1 cellular context compared by ENCODE assay signal in the genomic region with DNA sequence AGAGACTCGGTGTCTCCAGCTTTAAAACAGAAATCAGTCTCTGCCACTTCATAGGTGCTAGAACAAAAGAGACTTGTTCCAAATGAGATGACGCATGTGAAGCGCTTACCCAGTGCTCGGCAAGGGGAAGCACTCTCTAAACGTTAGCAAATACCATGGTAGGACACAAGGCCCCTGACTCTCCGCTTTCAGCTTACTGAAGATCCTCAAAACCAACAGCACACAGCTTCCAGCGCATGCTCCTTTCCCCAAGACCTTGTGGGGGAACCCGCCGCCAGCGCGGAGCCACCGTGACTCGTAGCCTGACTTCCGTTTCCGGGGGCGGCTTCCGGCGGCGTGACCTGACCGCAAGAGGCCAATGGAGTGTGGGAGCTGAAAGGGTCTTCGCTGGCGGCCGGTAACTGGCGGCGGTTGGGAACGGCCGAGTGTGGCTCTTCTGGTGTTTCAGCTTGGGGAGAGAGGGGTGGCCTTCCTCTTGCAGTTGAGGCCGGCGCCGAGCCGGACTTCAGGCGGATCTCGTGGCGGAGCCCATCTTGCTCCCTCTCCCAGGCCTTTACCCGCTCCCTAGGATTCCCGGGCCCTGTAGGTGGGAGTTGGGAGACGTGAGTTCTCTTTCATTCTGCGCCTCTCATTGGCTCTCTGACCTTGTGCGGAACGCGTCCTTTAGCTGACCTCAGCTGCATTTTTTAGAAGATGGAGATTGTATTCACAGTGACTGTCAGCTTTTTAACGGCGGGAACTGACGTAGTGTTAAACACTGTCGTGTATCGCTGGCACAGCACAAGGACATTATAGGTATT.
TF ChIP-seq lines count a peak whose summit lies in the region.

A gene with protein sequence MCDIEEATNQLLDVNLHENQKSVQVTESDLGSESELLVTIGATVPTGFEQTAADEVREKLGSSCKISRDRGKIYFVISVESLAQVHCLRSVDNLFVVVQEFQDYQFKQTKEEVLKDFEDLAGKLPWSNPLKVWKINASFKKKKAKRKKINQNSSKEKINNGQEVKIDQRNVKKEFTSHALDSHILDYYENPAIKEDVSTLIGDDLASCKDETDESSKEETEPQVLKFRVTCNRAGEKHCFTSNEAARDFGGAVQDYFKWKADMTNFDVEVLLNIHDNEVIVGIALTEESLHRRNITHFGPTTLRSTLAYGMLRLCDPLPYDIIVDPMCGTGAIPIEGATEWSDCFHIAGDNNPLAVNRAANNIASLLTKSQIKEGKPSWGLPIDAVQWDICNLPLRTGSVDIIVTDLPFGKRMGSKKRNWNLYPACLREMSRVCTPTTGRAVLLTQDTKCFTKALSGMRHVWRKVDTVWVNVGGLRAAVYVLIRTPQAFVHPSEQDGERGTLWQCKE (plus strand): TSS at position 324 of the 800 bp plus-strand sequence. CDS start 2,015 bp downstream, outside the sequence.

TF ChIP-seq in HepG2, 621 proteins besides CTCF, POLR2A, EP300 and RAD21 (continued from another document and continues in another):
- peak; percentile 78 for TF ChIP-seq SP2 (CRISPR knock-in tag; IDR thresholded peaks at IDR 0.05)
- peak; percentile 81; the same call in 1 of the 2 replicates for TF ChIP-seq ZZZ3 (CRISPR knock-in tag; IDR thresholded peaks at IDR 0.05; ENCODE audit: borderline replicate concordance)
- TF ChIP-seq PITX1 (CRISPR knock-in tag; IDR thresholded peaks at IDR 0.05), result no peak; the same call in 1 of the 2 replicates
- TF ChIP-seq, protein P1, sequence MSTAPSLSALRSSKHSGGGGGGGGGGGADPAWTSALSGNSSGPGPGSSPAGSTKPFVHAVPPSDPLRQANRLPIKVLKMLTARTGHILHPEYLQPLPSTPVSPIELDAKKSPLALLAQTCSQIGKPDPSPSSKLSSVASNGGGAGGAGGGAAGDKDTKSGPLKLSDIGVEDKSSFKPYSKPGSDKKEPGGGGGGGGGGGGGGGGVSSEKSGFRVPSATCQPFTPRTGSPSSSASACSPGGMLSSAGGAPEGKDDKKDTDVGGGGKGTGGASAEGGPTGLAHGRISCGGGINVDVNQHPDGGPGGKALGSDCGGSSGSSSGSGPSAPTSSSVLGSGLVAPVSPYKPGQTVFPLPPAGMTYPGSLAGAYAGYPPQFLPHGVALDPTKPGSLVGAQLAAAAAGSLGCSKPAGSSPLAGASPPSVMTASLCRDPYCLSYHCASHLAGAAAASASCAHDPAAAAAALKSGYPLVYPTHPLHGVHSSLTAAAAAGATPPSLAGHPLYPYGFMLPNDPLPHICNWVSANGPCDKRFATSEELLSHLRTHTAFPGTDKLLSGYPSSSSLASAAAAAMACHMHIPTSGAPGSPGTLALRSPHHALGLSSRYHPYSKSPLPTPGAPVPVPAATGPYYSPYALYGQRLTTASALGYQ (CRISPR knock-in tag; IDR thresholded peaks at IDR 0.05), result no peak
- no peak for TF ChIP-seq SOX6 (IDR thresholded peaks at IDR 0.05)
- TF ChIP-seq SOX6 (CRISPR knock-in tag; IDR thresholded peaks at IDR 0.05), result peak; percentile 39; the same call in 1 of the 2 replicates
- TF ChIP-seq, protein P2, sequence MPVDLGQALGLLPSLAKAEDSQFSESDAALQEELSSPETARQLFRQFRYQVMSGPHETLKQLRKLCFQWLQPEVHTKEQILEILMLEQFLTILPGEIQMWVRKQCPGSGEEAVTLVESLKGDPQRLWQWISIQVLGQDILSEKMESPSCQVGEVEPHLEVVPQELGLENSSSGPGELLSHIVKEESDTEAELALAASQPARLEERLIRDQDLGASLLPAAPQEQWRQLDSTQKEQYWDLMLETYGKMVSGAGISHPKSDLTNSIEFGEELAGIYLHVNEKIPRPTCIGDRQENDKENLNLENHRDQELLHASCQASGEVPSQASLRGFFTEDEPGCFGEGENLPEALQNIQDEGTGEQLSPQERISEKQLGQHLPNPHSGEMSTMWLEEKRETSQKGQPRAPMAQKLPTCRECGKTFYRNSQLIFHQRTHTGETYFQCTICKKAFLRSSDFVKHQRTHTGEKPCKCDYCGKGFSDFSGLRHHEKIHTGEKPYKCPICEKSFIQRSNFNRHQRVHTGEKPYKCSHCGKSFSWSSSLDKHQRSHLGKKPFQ (CRISPR knock-in tag; IDR thresholded peaks at IDR 0.05; ENCODE audit: insufficient replicate concordance), result peak; percentile 33
- TF ChIP-seq FOXM1 (CRISPR knock-in tag; IDR thresholded peaks at IDR 0.05), result no peak
- no peak; the same call in 1 of the 2 replicates for TF ChIP-seq ARNTL (CRISPR knock-in tag; IDR thresholded peaks at IDR 0.05)
- TF ChIP-seq, protein P3, sequence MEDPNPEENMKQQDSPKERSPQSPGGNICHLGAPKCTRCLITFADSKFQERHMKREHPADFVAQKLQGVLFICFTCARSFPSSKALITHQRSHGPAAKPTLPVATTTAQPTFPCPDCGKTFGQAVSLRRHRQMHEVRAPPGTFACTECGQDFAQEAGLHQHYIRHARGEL (CRISPR knock-in tag; IDR thresholded peaks at IDR 0.05), result no peak
- TF ChIP-seq, protein P4, sequence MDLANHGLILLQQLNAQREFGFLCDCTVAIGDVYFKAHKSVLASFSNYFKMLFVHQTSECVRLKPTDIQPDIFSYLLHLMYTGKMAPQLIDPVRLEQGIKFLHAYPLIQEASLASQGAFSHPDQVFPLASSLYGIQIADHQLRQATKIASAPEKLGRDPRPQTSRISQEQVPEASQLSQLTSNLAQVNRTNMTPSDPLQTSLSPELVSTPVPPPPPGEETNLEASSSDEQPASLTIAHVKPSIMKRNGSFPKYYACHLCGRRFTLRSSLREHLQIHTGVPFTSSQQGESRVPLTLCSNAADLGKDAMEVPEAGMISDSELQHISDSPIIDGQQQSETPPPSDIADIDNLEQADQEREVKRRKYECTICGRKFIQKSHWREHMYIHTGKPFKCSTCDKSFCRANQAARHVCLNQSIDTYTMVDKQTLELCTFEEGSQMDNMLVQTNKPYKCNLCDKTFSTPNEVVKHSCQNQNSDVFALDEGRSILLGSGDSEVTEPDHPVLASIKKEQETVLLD (CRISPR knock-in tag; IDR thresholded peaks at IDR 0.05; ENCODE audit: low read depth), result peak; percentile 84
- 0 out of 2 replicates have a peak, but pooled peaks have one; percentile 53 for TF ChIP-seq KDM3A (CRISPR knock-in tag; IDR thresholded peaks at IDR 0.05; ENCODE audit: low read depth)
- TF ChIP-seq, protein P5, sequence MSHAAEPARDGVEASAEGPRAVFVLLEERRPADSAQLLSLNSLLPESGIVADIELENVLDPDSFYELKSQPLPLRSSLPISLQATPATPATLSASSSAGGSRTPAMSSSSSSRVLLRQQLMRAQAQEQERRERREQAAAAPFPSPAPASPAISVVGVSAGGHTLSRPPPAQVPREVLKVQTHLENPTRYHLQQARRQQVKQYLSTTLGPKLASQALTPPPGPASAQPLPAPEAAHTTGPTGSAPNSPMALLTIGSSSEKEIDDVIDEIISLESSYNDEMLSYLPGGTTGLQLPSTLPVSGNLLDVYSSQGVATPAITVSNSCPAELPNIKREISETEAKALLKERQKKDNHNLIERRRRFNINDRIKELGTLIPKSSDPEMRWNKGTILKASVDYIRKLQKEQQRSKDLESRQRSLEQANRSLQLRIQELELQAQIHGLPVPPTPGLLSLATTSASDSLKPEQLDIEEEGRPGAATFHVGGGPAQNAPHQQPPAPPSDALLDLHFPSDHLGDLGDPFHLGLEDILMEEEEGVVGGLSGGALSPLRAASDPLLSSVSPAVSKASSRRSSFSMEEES (CRISPR knock-in tag; IDR thresholded peaks at IDR 0.05), result peak; percentile 90
- no peak for TF ChIP-seq TRIM24 (CRISPR knock-in tag; IDR thresholded peaks at IDR 0.05)
- TF ChIP-seq ARID2 (CRISPR knock-in tag; IDR thresholded peaks at IDR 0.05; ENCODE audit: borderline replicate concordance), result peak; percentile 35; the same call in 1 of the 2 replicates
- TF ChIP-seq, protein P6, sequence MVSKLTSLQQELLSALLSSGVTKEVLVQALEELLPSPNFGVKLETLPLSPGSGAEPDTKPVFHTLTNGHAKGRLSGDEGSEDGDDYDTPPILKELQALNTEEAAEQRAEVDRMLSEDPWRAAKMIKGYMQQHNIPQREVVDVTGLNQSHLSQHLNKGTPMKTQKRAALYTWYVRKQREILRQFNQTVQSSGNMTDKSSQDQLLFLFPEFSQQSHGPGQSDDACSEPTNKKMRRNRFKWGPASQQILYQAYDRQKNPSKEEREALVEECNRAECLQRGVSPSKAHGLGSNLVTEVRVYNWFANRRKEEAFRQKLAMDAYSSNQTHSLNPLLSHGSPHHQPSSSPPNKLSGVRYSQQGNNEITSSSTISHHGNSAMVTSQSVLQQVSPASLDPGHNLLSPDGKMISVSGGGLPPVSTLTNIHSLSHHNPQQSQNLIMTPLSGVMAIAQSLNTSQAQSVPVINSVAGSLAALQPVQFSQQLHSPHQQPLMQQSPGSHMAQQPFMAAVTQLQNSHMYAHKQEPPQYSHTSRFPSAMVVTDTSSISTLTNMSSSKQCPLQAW (CRISPR knock-in tag; IDR thresholded peaks at IDR 0.05), result peak; percentile 81
- no peak for TF ChIP-seq ISL2 (CRISPR knock-in tag; IDR thresholded peaks at IDR 0.05)
- peak; percentile 90 for TF ChIP-seq ZNF225 (CRISPR knock-in tag; IDR thresholded peaks at IDR 0.05)
- peak; percentile 73; the same call in 1 of the 2 replicates for TF ChIP-seq ZNF747 (CRISPR knock-in tag; IDR thresholded peaks at IDR 0.05; ENCODE audit: borderline replicate concordance)
- no peak for TF ChIP-seq HOXD1 (CRISPR knock-in tag; IDR thresholded peaks at IDR 0.05)
- peak; percentile 92 for TF ChIP-seq ELF3 (CRISPR knock-in tag; IDR thresholded peaks at IDR 0.05)
- no peak for TF ChIP-seq RELA (CRISPR knock-in tag; IDR thresholded peaks at IDR 0.05)
- TF ChIP-seq, protein P7, sequence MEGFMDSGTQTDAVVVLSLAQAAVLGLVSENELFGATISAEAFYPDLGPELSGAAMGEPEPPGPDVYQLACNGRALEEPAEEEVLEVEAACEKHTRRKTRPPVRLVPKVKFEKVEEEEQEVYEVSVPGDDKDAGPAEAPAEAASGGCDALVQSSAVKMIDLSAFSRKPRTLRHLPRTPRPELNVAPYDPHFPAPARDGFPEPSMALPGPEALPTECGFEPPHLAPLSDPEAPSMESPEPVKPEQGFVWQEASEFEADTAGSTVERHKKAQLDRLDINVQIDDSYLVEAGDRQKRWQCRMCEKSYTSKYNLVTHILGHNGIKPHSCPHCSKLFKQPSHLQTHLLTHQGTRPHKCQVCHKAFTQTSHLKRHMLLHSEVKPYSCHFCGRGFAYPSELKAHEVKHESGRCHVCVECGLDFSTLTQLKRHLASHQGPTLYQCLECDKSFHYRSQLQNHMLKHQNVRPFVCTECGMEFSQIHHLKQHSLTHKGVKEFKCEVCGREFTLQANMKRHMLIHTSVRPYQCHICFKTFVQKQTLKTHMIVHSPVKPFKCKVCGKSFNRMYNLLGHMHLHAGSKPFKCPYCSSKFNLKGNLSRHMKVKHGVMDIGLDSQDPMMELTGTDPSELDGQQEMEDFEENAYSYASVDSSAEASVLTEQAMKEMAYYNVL (CRISPR knock-in tag; IDR thresholded peaks at IDR 0.05; ENCODE audit: borderline replicate concordance), result peak; percentile 30; the same call in 1 of the 2 replicates
- 0 out of 2 replicates have a peak, but pooled peaks have one; percentile 11 for TF ChIP-seq SOX13 (IDR thresholded peaks at IDR 0.05)
- peak in 1 of 2 experiments; percentile 40; a peak in 1 of 4 replicates for TF ChIP-seq SOX13 (CRISPR knock-in tag; conservative IDR thresholded peaks at IDR 0.05 in 1 of 2, IDR thresholded peaks at IDR 0.05 in 1 of 2)
- no peak for TF ChIP-seq SAFB2 (CRISPR knock-in tag; IDR thresholded peaks at IDR 0.05; ENCODE audit: borderline replicate concordance, low read depth)
- TF ChIP-seq THAP11 (CRISPR knock-in tag; IDR thresholded peaks at IDR 0.05), result peak; percentile 92
- TF ChIP-seq KAT8 (CRISPR knock-in tag; IDR thresholded peaks at IDR 0.05), result peak; percentile 96
- no peak for TF ChIP-seq FOXJ3 (CRISPR knock-in tag; IDR thresholded peaks at IDR 0.05; ENCODE audit: borderline replicate concordance)
- TF ChIP-seq ZNF543 (CRISPR knock-in tag; IDR thresholded peaks at IDR 0.05), result no peak; the same call in 1 of the 2 replicates
- TF ChIP-seq, protein P8, sequence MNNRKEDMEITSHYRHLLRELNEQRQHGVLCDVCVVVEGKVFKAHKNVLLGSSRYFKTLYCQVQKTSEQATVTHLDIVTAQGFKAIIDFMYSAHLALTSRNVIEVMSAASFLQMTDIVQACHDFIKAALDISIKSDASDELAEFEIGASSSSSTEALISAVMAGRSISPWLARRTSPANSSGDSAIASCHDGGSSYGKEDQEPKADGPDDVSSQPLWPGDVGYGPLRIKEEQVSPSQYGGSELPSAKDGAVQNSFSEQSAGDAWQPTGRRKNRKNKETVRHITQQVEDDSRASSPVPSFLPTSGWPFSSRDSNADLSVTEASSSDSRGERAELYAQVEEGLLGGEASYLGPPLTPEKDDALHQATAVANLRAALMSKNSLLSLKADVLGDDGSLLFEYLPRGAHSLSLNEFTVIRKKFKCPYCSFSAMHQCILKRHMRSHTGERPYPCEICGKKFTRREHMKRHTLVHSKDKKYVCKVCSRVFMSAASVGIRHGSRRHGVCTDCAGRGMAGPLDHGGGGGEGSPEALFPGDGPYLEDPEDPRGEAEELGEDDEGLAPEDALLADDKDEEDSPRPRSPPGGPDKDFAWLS (CRISPR knock-in tag; IDR thresholded peaks at IDR 0.05; ENCODE audit: borderline replicate concordance), result no peak
- peak; percentile 93 for TF ChIP-seq SRSF1 (optimal IDR thresholded peaks at IDR 0.05; ENCODE audit: low read depth, low read length)
- TF ChIP-seq RFX3 (CRISPR knock-in tag; IDR thresholded peaks at IDR 0.05), result no peak
- TF ChIP-seq, protein P9, sequence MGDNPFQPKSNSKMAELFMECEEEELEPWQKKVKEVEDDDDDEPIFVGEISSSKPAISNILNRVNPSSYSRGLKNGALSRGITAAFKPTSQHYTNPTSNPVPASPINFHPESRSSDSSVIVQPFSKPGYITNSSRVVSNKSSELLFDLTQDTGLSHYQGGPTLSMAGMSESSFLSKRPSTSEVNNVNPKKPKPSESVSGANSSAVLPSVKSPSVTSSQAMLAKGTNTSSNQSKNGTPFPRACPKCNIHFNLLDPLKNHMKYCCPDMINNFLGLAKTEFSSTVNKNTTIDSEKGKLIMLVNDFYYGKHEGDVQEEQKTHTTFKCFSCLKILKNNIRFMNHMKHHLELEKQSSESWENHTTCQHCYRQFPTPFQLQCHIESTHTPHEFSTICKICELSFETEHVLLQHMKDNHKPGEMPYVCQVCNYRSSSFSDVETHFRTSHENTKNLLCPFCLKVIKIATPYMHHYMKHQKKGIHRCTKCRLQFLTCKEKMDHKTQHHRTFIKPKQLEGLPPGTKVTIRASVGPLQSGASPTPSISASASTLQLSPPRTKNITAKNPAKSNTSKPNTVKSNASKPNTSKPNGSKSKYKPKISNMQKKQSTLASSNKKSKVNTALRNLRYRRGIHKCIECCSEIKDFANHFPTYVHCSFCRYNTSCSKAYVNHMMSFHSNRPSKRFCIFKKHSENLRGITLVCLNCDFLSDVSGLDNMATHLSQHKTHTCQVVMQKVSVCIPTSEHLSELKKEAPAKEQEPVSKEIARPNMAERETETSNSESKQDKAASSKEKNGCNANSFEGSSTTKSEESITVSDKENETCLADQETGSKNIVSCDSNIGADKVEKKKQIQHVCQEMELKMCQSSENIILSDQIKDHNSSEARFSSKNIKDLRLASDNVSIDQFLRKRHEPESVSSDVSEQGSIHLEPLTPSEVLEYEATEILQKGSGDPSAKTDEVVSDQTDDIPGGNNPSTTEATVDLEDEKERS (CRISPR knock-in tag; IDR thresholded peaks at IDR 0.05), result 0 out of 2 replicates have a peak, but pooled peaks have one; percentile 51
- peak; percentile 63 for TF ChIP-seq ZNF564 (CRISPR knock-in tag; IDR thresholded peaks at IDR 0.05)
- TF ChIP-seq, protein P10, sequence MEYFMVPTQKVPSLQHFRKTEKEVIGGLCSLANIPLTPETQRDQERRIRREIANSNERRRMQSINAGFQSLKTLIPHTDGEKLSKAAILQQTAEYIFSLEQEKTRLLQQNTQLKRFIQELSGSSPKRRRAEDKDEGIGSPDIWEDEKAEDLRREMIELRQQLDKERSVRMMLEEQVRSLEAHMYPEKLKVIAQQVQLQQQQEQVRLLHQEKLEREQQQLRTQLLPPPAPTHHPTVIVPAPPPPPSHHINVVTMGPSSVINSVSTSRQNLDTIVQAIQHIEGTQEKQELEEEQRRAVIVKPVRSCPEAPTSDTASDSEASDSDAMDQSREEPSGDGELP (IDR thresholded peaks at IDR 0.05; ENCODE audit: borderline replicate concordance, low read depth), result no peak; the same call in 1 of the 2 replicates
- TF ChIP-seq ZNF678 (CRISPR knock-in tag; IDR thresholded peaks at IDR 0.05), result 0 out of 2 replicates have a peak, but pooled peaks have one; percentile 32
